17 cellular contexts compared by ENCODE assay signal in genomic region chr14:24262821-24263733, GRCh38. TPM values are rescaled to one million over a fixed set of nuclear protein-coding genes. Genes with fewer than 3 reads are reported as not detected.
DNase-seq lines count a peak whose midpoint lies in the region; ATAC-seq and TF ChIP-seq lines count a peak whose summit lies in the region.
"Had no signal": no experiment of that assay in that cellular context is flagged by ENCODE, and none has a peak within 500 bp of the region (broad histone marks: within the 10 kb centered on the region; RNA-seq: fewer than 3 reads in every experiment).

TSS of gene TGM1 (minus strand) at chr14:24263177. CDS start at chr14:24262352, 825 bp downstream.

- H3K4me3 ChIP-seq in HEK293 (ENCODE audit: low read depth, low read length), result no peak within 1 kb of the TSS
- H3K4me3 ChIP-seq in spleen, result no peak within 1 kb of the TSS
- H3K4me3 ChIP-seq: PC-9 had no signal

- TF ChIP-seq CTCF in C4-2B (conservative IDR thresholded peaks at IDR 0.05), result no peak
- TF ChIP-seq CTCF in HEK293 (tag by site-specific recombination; IDR thresholded peaks at IDR 0.05), result no peak
- no peak for TF ChIP-seq CTCF in omental fat pad (IDR thresholded peaks at IDR 0.05)
- no peak for TF ChIP-seq CTCF in spleen (IDR thresholded peaks at IDR 0.05 in 8 of 11, conservative IDR thresholded peaks at IDR 0.05 in 3 of 11)

- H3K9me3 ChIP-seq in HEK293 (ENCODE audit: control insufficient read depth, insufficient read depth, low read depth, low read length), result no peaks in the 10 kb centered on the region
- no peaks in the 10 kb centered on the region for H3K9me3 ChIP-seq in spleen

- H3K27ac ChIP-seq in C4-2B, result peak within 1 kb of the TSS; percentile 14
- H3K27ac ChIP-seq in HEK293 (ENCODE audit: extremely low read depth, low read depth, low read length), result no peak within 1 kb of the TSS
- H3K27ac ChIP-seq in spleen, result no peak within 1 kb of the TSS
- H3K27ac ChIP-seq: HL-60, KMS-11, PC-9 had no signal

- peaks cover 0 to 27% of the 10 kb centered on the region in 2 experiments; a peak in 1 of 3 replicates for H3K36me3 ChIP-seq in HEK293 (ENCODE audit: control insufficient read depth in 2 of 2, insufficient read depth in 1 of 2, low read length in 2 of 2)
- H3K36me3 ChIP-seq in spleen, result peaks cover 0 to 97% (median 31%) of the 10 kb centered on the region in 6 donors

- CTCF ChIA-PET in HEK293 (lab: Yijun Ruan, JAX), result interaction anchor here (1.0 to 1.4 kb wide), 4 partner anchors 18 to 89 kb away, joined by 3 to 6 read pairs (median 4); partner anchors contain the start of gene TINF2

- POLR2A ChIA-PET in HEK293 (lab: Yijun Ruan, JAX), result interaction anchor here (3.2 to 3.6 kb wide), 2 partner anchors 8 to 20 kb away, joined by 14 to 16 read pairs; partner anchors contain the start of genes RABGGTA and TINF2

- WGBS in spleen, 5 donors, result 77 to 94% (median 89%) methylated on average over 7 to 14 of the region's 14 CpGs

- H3K27me3 ChIP-seq in spleen (replicated peaks in 1 of 7), result no peaks in the 10 kb centered on the region

- no peak for TF ChIP-seq POLR2A in spleen (IDR thresholded peaks at IDR 0.05)

- no peak for DNase-seq in omental fat pad (ENCODE audit: low spot score)
- no peak for DNase-seq in activated CD4-positive, CD25-positive, alpha-beta regulatory T cell treated with anti-CD3 and anti-CD28 coated beads, Interleukin-2, amount 50 U/mL, for 72 hours
- DNase-seq in cerebellar cortex (ENCODE audit: low spot score), result no peak
- no peak for DNase-seq in spleen
- DNase-seq: activated CD4-positive, alpha-beta T cell treated with anti-CD3 and anti-CD28 coated beads for 4 hours; immature natural killer cell; NCI-H1105; NCI-H748 treated with DMSO at 0.1 percent for 48 hours; stimulated activated CD4-positive, alpha-beta T cell treated with anti-CD3 and anti-CD28 coated beads, Interleukin-1b, Interleukin-23, amount 100 ng/mL, for 48 hours; T1000 had no signal

- intact Hi-C loops in spleen (cut with DNase I; ENCODE audit: low total_unique reads), result no loop called here

- H3K4me1 ChIP-seq in HEK293 (ENCODE audit: control insufficient read depth, insufficient read depth, low read length) (no peaks in the 10 kb centered on the region), spleen (no peaks in the 10 kb centered on the region)

- ATAC-seq in esophagus mucosa, result peak; percentile 45
- ATAC-seq in omental fat pad (ENCODE audit: low FRiP score), result no peak
- no peak for ATAC-seq in HG03139 (IDR thresholded peaks at IDR 0.05; ENCODE audit: unreplicated experiment)

TF ChIP-seq in HEK293, 187 proteins besides CTCF, POLR2A, EP300 and RAD21:
- 0 out of 2 replicates have a peak, but pooled peaks have one; percentile 33 for TF ChIP-seq SP3 (tag by site-specific recombination; IDR thresholded peaks at IDR 0.05)
- TF ChIP-seq ZNF354C (tag by site-specific recombination; IDR thresholded peaks at IDR 0.05; ENCODE audit: borderline replicate concordance, low read depth), result no peak

RNA-seq across cellular contexts. Expression of gene TGM1, which starts in this region (rescaled TPM):
- total RNA-seq in esophagus mucosa (1,652 TPM), omental fat pad (100 to 1,000 TPM in 2 of 4 donors, 10 to 100 TPM in 1, 1 to 10 TPM in 1; 2.0 to 114 (median 79.1) TPM), spleen (1 to 10 TPM; 1.4 to 4.8 (median 2.8) TPM)
- 1 to 10 TPM; 1.7 to 3.5 (median 2.3) TPM for polyA plus RNA-seq in spleen

Comparison
In these comparisons a context has a peak if more than half of its experiments do, and no peak if none do; other contexts are left out.
1. RNA of gene TGM1 (total RNA-seq): 1,652 TPM in esophagus mucosa (single experiment); 2.0 to 114 TPM in omental fat pad and 1.4 to 4.8 TPM in spleen; every median in the first group is over 10 times any median in the second.